In the genomic region with DNA sequence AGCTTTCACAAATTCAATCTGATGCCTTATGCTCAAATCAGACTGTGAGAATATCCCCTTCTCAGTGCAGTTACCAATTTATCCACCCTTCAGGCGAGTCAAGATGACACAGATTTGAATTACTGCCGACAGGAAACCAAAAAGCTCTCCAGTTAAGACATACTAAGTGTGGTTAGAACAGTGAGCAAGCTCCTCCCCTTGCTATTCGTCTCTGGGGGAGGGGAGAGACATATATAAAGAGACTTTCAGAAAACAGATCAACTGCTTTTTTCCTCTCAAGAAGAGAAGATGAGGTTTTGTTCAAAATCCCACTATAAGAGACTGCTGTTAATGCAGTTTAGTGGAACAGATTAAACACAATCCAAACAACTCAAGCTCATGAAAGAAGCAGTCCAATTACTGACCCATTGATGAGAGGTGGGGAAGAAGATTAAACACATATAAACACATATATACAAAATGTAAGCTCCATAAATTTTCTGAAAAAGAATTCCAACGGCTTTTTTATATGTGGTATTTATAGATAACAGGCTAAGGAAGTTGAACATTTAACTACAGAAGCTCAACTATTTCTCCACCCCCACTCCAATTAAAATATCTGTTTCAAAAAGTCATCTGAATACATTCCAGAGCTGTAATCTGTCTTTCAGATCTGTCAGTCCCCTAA, we compare ENCODE assay signal across 8 cellular contexts.
DNase-seq lines count a peak whose midpoint lies in the region; ATAC-seq and TF ChIP-seq lines count a peak whose summit lies in the region.

No MANE protein-coding gene starts in this region.

- H3K36me3 ChIP-seq in upper lobe of right lung = no peaks in the 10 kb centered on the region

- ATAC-seq in GM19324 (IDR thresholded peaks at IDR 0.05; ENCODE audit: low FRiP score, unreplicated experiment) (peak; percentile 61), upper lobe of right lung (peak; percentile 83)

- H3K4me1 Mint-ChIP-seq in neural crest cell = peaks cover 23% of the 10 kb centered on the region

- H3K27ac ChIP-seq in upper lobe of right lung = peak overlapping the region; percentile 61

- H3K27me3 ChIP-seq in upper lobe of right lung = no peaks in the 10 kb centered on the region

- H3K9me3 Mint-ChIP-seq in neural crest cell = no peaks in the 10 kb centered on the region

- no peaks in the 10 kb centered on the region for H3K9me3 ChIP-seq in upper lobe of right lung

- DNase-seq in AG09309 (ENCODE audit: low read depth) (no peak), KG1 (lab: John Stamatoyannopoulos, UW) (peak; percentile 60), epidermal melanocyte (ENCODE audit: insufficient read length, low spot score) (peak; percentile 86), neural crest cell (ENCODE audit: low read depth, low spot score) (no peak), upper lobe of right lung (no peak), NCI-H524 treated with DMSO at 0.1 percent for 48 hours (lab: John Stamatoyannopoulos, UW) (no peak)
- peak; percentile 60 for DNase-seq in activated CD4-positive, alpha-beta T cell treated with anti-CD3 and anti-CD28 coated beads for 48 hours

- H3K27me3 Mint-ChIP-seq in neural crest cell (ENCODE audit: low read depth) = peaks cover 2% of the 10 kb centered on the region

- H3K4me3 ChIP-seq in AG09309 (ENCODE audit: control insufficient read depth, low read depth, low read length) = peak overlapping the region; percentile 20
- H3K4me3 ChIP-seq in upper lobe of right lung = peak overlapping the region; percentile 11

- intact Hi-C loops in upper lobe of right lung (cut with DNase I) = no loop called here

- no peak overlapping the region for H3K4me3 Mint-ChIP-seq in neural crest cell

- peaks cover 10% of the 10 kb centered on the region for H3K36me3 Mint-ChIP-seq in neural crest cell (ENCODE audit: low read depth)

- H3K27ac Mint-ChIP-seq in neural crest cell (ENCODE audit: unreplicated experiment) = peak overlapping the region; percentile 80

- peaks cover 43% of the 10 kb centered on the region for H3K4me1 ChIP-seq in upper lobe of right lung

- TF ChIP-seq CTCF in AG09309 (IDR thresholded peaks at IDR 0.05; ENCODE audit: control insufficient read depth, insufficient read depth, low read depth, low read length, missing control alignments) (no peak), neural crest cell (conservative IDR thresholded peaks at IDR 0.05) (no peak), upper lobe of right lung (IDR thresholded peaks at IDR 0.05) (no peak)

Comparison
In these comparisons a context has a peak if more than half of its experiments do, and no peak if none do; other contexts are left out.
1. DNase-seq: peak in KG1 (single experiment), activated CD4-positive, alpha-beta T cell treated with anti-CD3 and anti-CD28 coated beads for 48 hours (single experiment) and epidermal melanocyte (single experiment); none in AG09309 (single experiment), neural crest cell (single experiment), upper lobe of right lung (single experiment) and NCI-H524 treated with DMSO at 0.1 percent for 48 hours (single experiment).